In the genomic region with DNA sequence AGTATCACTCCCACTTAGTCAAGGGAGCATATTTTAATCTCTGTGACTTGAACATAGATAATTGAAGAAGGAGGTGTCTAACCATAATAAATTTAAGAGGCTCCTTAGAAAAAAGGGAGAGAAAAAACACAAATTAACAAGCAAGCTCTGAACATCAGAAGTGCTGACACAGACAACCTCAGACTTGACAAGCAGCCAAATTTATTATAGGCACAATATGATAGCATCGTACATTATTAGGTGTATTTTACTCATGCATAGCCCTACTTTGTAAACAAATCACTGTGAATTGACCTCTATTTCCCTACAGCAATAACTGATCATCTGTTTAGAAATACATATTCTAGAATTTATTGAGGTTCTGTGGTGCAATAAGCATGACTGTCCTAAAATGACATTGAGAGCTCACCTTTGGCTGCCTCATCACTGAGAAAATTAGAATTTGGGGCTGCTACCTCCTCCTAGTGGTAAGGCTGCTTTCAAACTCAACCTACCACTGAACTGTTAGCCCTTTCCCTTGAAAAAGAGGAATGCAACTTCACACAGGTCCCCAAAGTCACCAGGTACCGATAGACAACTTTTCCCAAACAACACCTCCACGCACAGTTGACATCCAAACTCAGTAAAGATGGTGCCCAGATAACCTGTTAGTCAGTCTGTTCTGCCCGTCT, we compare ENCODE assay signal across 22 cellular contexts.
A peak's percentile ranks its signal among the peaks of the same experiment; 100 is the strongest.
DNase-seq lines count a peak whose midpoint lies in the region; ATAC-seq, FAIRE-seq and TF ChIP-seq lines count a peak whose summit lies in the region.
"Had no signal": no experiment of that assay in that cellular context is flagged by ENCODE, and none has a peak within 500 bp of the region (broad histone marks: within the 10 kb centered on the region; RNA-seq: fewer than 3 reads in every experiment).

No MANE protein-coding gene starts in this region.

- TF ChIP-seq CTCF in activated CD8-positive, alpha-beta T cell treated with anti-CD3 and anti-CD28 coated beads for 36 hours (IDR thresholded peaks at IDR 0.05), result peak; percentile 11
- TF ChIP-seq CTCF in bronchial epithelial cell (IDR thresholded peaks at IDR 0.05; ENCODE audit: insufficient read depth, low read length, severe bottlenecking), result peak; percentile 8
- peak; percentile 18 for TF ChIP-seq CTCF in retinal pigment epithelial cell (conservative IDR thresholded peaks at IDR 0.05; ENCODE audit: low read depth, low read length)
- TF ChIP-seq CTCF in CD4-positive, alpha-beta T cell (IDR thresholded peaks at IDR 0.05), result no peak

- FAIRE-seq in bronchial epithelial cell (lab: Jason Lieb, UNC), result no peak

- POLR2A ChIA-PET in activated CD8-positive, alpha-beta T cell treated with anti-CD3 and anti-CD28 coated beads for 36 hours (lab: Charles Lee), result no interaction called here
- POLR2A ChIA-PET in activated CD8-positive, alpha-beta T cell treated with anti-CD3 and anti-CD28 coated beads, Interleukin-2, amount 10 ng/mL, durations not matched to agents 7 days and 5 days (lab: Charles Lee), result no interaction called here
- POLR2A ChIA-PET in CD4-positive, alpha-beta T cell (lab: Charles Lee), result interaction anchor here (0.6 kb wide), 1 partner anchor 157 kb away, joined by 3 read pairs; no protein-coding TSS in a partner anchor

- no peaks in the 10 kb centered on the region for H3K27me3 ChIP-seq in bronchial epithelial cell (ENCODE audit: control insufficient read depth, insufficient read depth, low read length)
- H3K27me3 ChIP-seq in CD4-positive, alpha-beta T cell (ENCODE audit: control insufficient read depth, insufficient read depth, low read length), result no peaks in the 10 kb centered on the region
- H3K27me3 ChIP-seq: ovary, sigmoid colon had no signal

- no peak overlapping the region for H3K4me3 ChIP-seq in bronchial epithelial cell (ENCODE audit: low read depth, low read length)
- H3K4me3 ChIP-seq in retinal pigment epithelial cell (ENCODE audit: low read length), result no peak overlapping the region
- H3K4me3 ChIP-seq: lower lobe of right lung, ovary, sigmoid colon had no signal

- no peaks in the 10 kb centered on the region for H3K4me1 Mint-ChIP-seq in activated CD8-positive, alpha-beta T cell treated with anti-CD3 and anti-CD28 coated beads for 36 hours (ENCODE audit: low read depth)
- H3K4me1 Mint-ChIP-seq in activated CD8-positive, alpha-beta T cell treated with anti-CD3 and anti-CD28 coated beads, Interleukin-2, amount 10 ng/mL, durations not matched to agents 7 days and 5 days (ENCODE audit: low read depth), result no peaks in the 10 kb centered on the region
- no peaks in the 10 kb centered on the region for H3K4me1 Mint-ChIP-seq in CD4-positive, alpha-beta T cell (ENCODE audit: low read depth)

- no peak for ATAC-seq in activated CD8-positive, alpha-beta T cell treated with anti-CD3 and anti-CD28 coated beads for 36 hours
- ATAC-seq in activated CD8-positive, alpha-beta T cell treated with anti-CD3 and anti-CD28 coated beads, Interleukin-2, amount 10 ng/mL, durations not matched to agents 7 days and 5 days, result no peak
- no peak for ATAC-seq in GM19351 (IDR thresholded peaks at IDR 0.05; ENCODE audit: unreplicated experiment)
- ATAC-seq in CD4-positive, alpha-beta T cell (ENCODE audit: poor library complexity), result no peak
- ATAC-seq: lower lobe of right lung had no signal

- H3K27me3 Mint-ChIP-seq in activated CD8-positive, alpha-beta T cell treated with anti-CD3 and anti-CD28 coated beads for 36 hours, result peaks cover 5% of the 10 kb centered on the region
- peaks cover 4% of the 10 kb centered on the region for H3K27me3 Mint-ChIP-seq in activated CD8-positive, alpha-beta T cell treated with anti-CD3 and anti-CD28 coated beads, Interleukin-2, amount 10 ng/mL, durations not matched to agents 7 days and 5 days (ENCODE audit: low read depth)
- peaks cover 9% of the 10 kb centered on the region for H3K27me3 Mint-ChIP-seq in CD4-positive, alpha-beta T cell

- no peaks in the 10 kb centered on the region for H3K36me3 Mint-ChIP-seq in activated CD8-positive, alpha-beta T cell treated with anti-CD3 and anti-CD28 coated beads for 36 hours (ENCODE audit: low read depth)
- no peaks in the 10 kb centered on the region for H3K36me3 Mint-ChIP-seq in activated CD8-positive, alpha-beta T cell treated with anti-CD3 and anti-CD28 coated beads, Interleukin-2, amount 10 ng/mL, durations not matched to agents 7 days and 5 days (ENCODE audit: low read depth)
- H3K36me3 Mint-ChIP-seq in CD4-positive, alpha-beta T cell (ENCODE audit: low read depth), result no peaks in the 10 kb centered on the region
- H3K36me3 Mint-ChIP-seq: CD4-positive, CD25-positive, alpha-beta regulatory T cell; immature natural killer cell had no signal

- CTCF ChIA-PET in activated CD8-positive, alpha-beta T cell treated with anti-CD3 and anti-CD28 coated beads for 36 hours (lab: Charles Lee), result interaction anchor here (0.8 to 3.6 kb wide), 9 partner anchors 11 to 242 kb away, joined by 3 to 35 read pairs (median 3); no protein-coding TSS in a partner anchor
- CTCF ChIA-PET in activated CD8-positive, alpha-beta T cell treated with anti-CD3 and anti-CD28 coated beads, Interleukin-2, amount 10 ng/mL, durations not matched to agents 7 days and 5 days (lab: Charles Lee), result interaction anchor here (0.7 to 3.8 kb wide), 3 partner anchors 36 to 61 kb away, joined by 3 to 29 read pairs (median 4); no protein-coding TSS in a partner anchor
- CTCF ChIA-PET in CD4-positive, alpha-beta T cell (lab: Charles Lee), result interaction anchor here (1.3 kb wide), 1 partner anchor 36 kb away, joined by 4 read pairs; no protein-coding TSS in a partner anchor

- no peak for DNase-seq in activated CD8-positive, alpha-beta T cell treated with anti-CD3 and anti-CD28 coated beads for 36 hours
- no peak for DNase-seq in activated CD8-positive, alpha-beta T cell treated with anti-CD3 and anti-CD28 coated beads, Interleukin-2, amount 10 ng/mL, durations not matched to agents 7 days and 5 days
- DNase-seq in NCI-H1105 treated with DMSO at 0.1 percent for 48 hours (lab: John Stamatoyannopoulos, UW) (peak; percentile 87), bronchial epithelial cell (ENCODE audit: low read depth) (no peak), retinal pigment epithelial cell (ENCODE audit: low read depth) (no peak), NCI-H774 (lab: John Stamatoyannopoulos, UW) (no peak)
- DNase-seq in CD4-positive, alpha-beta T cell, result no peak
- DNase-seq: activated effector memory CD4-positive, alpha-beta T cell treated with anti-CD3 and anti-CD28 coated beads, Interleukin-2, amount 50 U/mL, for 16 hours; amniotic stem cell; CD4-positive, CD25-positive, alpha-beta regulatory T cell; DND-41; effector CD4-positive, alpha-beta T cell; immature natural killer cell; lower lobe of right lung; NCI-H2029; NCI-H524 treated with DMSO at 0.1 percent for 48 hours; ovary; sigmoid colon; trophoblast cell had no signal

- H3K9me3 ChIP-seq in CD4-positive, alpha-beta T cell (ENCODE audit: control insufficient read depth, low read length), result no peaks in the 10 kb centered on the region
- H3K9me3 ChIP-seq: lower lobe of right lung, ovary, sigmoid colon had no signal

- intact Hi-C loops in activated CD8-positive, alpha-beta T cell treated with anti-CD3 and anti-CD28 coated beads for 36 hours (cut with micrococcal nuclease), result loop anchor here (10.0 kb wide), 2 partner anchors 60 to 110 kb away; no protein-coding TSS in a partner anchor
- intact Hi-C loops in CD4-positive, alpha-beta T cell (cut with DNase I, micrococcal nuclease), result loop anchor here (5.0 to 10.0 kb wide), 6 partner anchors 37 to 1070 kb away; a partner anchor contains a TSS

- no peaks in the 10 kb centered on the region for H3K9me3 Mint-ChIP-seq in activated CD8-positive, alpha-beta T cell treated with anti-CD3 and anti-CD28 coated beads for 36 hours
- H3K9me3 Mint-ChIP-seq in activated CD8-positive, alpha-beta T cell treated with anti-CD3 and anti-CD28 coated beads, Interleukin-2, amount 10 ng/mL, durations not matched to agents 7 days and 5 days (ENCODE audit: insufficient read depth), result no peaks in the 10 kb centered on the region
- no peaks in the 10 kb centered on the region for H3K9me3 Mint-ChIP-seq in CD4-positive, alpha-beta T cell
- H3K9me3 Mint-ChIP-seq: immature natural killer cell; stimulated activated naive CD8-positive, alpha-beta T cell treated with anti-CD3 and anti-CD28 coated beads, Interleukin-15, Interleukin-2, amounts not matched to agents 100 ng/mL and 50 ng/mL, for 24 hours had no signal

- no peak overlapping the region for H3K27ac Mint-ChIP-seq in activated CD8-positive, alpha-beta T cell treated with anti-CD3 and anti-CD28 coated beads for 36 hours
- H3K27ac Mint-ChIP-seq in activated CD8-positive, alpha-beta T cell treated with anti-CD3 and anti-CD28 coated beads, Interleukin-2, amount 10 ng/mL, durations not matched to agents 7 days and 5 days, result no peak overlapping the region
- H3K27ac Mint-ChIP-seq in CD4-positive, alpha-beta T cell, result no peak overlapping the region
- H3K27ac Mint-ChIP-seq: CD4-positive, CD25-positive, alpha-beta regulatory T cell; immature natural killer cell; stimulated activated naive CD8-positive, alpha-beta T cell treated with anti-CD3 and anti-CD28 coated beads, Interleukin-15, Interleukin-2, amounts not matched to agents 100 ng/mL and 50 ng/mL, for 24 hours had no signal

- no peak overlapping the region for H3K27ac ChIP-seq in CD4-positive, alpha-beta T cell (ENCODE audit: low read depth, low read length)
- H3K27ac ChIP-seq: lower lobe of right lung, ovary, RWPE1, sigmoid colon had no signal

- H3K36me3 ChIP-seq in bronchial epithelial cell (ENCODE audit: control insufficient read depth, insufficient read depth, low read length), result no peaks in the 10 kb centered on the region
- H3K36me3 ChIP-seq: lower lobe of right lung, ovary, sigmoid colon had no signal

- H3K4me3 Mint-ChIP-seq in activated CD8-positive, alpha-beta T cell treated with anti-CD3 and anti-CD28 coated beads for 36 hours, result no peak overlapping the region
- no peak overlapping the region for H3K4me3 Mint-ChIP-seq in activated CD8-positive, alpha-beta T cell treated with anti-CD3 and anti-CD28 coated beads, Interleukin-2, amount 10 ng/mL, durations not matched to agents 7 days and 5 days
- no peak overlapping the region for H3K4me3 Mint-ChIP-seq in CD4-positive, alpha-beta T cell
- H3K4me3 Mint-ChIP-seq: CD4-positive, CD25-positive, alpha-beta regulatory T cell; immature natural killer cell; stimulated activated naive CD8-positive, alpha-beta T cell treated with anti-CD3 and anti-CD28 coated beads, Interleukin-15, Interleukin-2, amounts not matched to agents 100 ng/mL and 50 ng/mL, for 24 hours had no signal
